19 cellular contexts compared by ENCODE assay signal in the genomic region with DNA sequence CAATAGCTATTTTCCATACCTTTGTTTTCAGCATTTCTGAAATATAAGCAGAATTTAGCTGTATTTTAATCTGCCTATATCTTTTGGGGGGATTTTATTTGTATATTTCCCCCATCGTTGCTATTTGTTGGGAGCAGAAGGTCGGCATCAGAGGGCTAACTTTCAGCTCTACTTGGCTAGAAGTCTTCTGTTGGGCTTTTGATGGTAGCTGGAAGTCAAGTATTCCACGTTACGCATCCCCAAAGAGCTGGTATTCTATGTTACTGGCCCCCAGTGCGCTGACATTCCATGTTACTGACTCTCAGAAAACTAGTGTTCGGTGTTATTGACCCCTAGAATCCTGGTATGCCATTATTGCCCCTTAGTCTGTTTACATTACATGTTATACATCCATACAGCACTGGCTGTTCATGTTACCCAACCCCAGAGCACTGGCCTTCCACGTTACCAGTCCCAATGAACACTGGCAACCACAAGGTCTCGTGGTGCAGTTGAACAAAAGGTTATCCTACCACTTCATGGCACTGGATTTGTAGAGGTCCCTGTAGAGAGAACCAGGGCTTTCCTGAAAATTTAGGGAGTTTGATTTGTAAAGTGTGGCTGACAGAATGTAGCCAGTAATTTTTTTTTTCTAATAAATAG.
A peak's percentile ranks its signal among the peaks of the same experiment; 100 is the strongest.
DNase-seq lines count a peak whose midpoint lies in the region; TF ChIP-seq lines count a peak whose summit lies in the region.
"Had no signal": no experiment of that assay in that cellular context is flagged by ENCODE, and none has a peak within 500 bp of the region (broad histone marks: within the 10 kb centered on the region; RNA-seq: fewer than 3 reads in every experiment).

No MANE protein-coding gene starts in this region.

- no peak overlapping the region for H3K4me2 ChIP-seq in PC-9

- TF ChIP-seq POLR2A in sigmoid colon (IDR thresholded peaks at IDR 0.05): no peak
- no peak for TF ChIP-seq POLR2A in vagina (IDR thresholded peaks at IDR 0.05)

- in situ Hi-C loops in KBM-7 (cut with MboI; ENCODE audit: low pct_unique_long_range_greater_than_20kb, low sequenced_read_pairs): no loop called here

- DNase-seq in PC-9 (no peak), sigmoid colon (no peak), vagina (ENCODE audit: extremely low spot score in 2 of 2) (no peak), NCI-H69 (lab: John Stamatoyannopoulos, UW) (no peak), KBM-7 (no peak), foreskin melanocyte (no peak)
- DNase-seq: BE2C; C1 segment of cervical spinal cord; CD4-positive, CD25-positive, alpha-beta regulatory T cell; CD8-positive, alpha-beta memory T cell; COR-L47; DMS 273 treated with DMSO at 0.1 percent for 48 hours; DMS53; DND-41; GOT3; H7; HFFc6 had no signal

- no peak for TF ChIP-seq EP300 in sigmoid colon (IDR thresholded peaks at IDR 0.05)

- no peaks in the 10 kb centered on the region for H3K9me3 ChIP-seq in PC-9 (ENCODE audit: insufficient read depth, low read depth)
- no peaks in the 10 kb centered on the region for H3K9me3 ChIP-seq in muscle layer of duodenum (ENCODE audit: control insufficient read depth in 1 of 2, low read length in 2 of 2)
- no peaks in the 10 kb centered on the region for H3K9me3 ChIP-seq in sigmoid colon
- no peaks in the 10 kb centered on the region for H3K9me3 ChIP-seq in vagina
- H3K9me3 ChIP-seq: BE2C had no signal

- no peak overlapping the region for H3K27ac ChIP-seq in PC-9
- H3K27ac ChIP-seq in muscle layer of duodenum (ENCODE audit: low read length): peak overlapping the region; percentile 54
- peak overlapping the region in 3 of 4 donors; percentile 54 to 70 (median 69) for H3K27ac ChIP-seq in sigmoid colon
- H3K27ac ChIP-seq in vagina: peak overlapping the region; percentile 59

- H3K27me3 ChIP-seq in PC-9 (ENCODE audit: insufficient read depth, low read depth) (no peaks in the 10 kb centered on the region), muscle layer of duodenum (ENCODE audit: low read depth, low read length) (no peaks in the 10 kb centered on the region), sigmoid colon (no peaks in the 10 kb centered on the region), vagina (no peaks in the 10 kb centered on the region)
- H3K27me3 ChIP-seq: BE2C had no signal

- no peaks in the 10 kb centered on the region; the same call in 1 of the 2 replicates for H4K20me1 ChIP-seq in PC-9 (ENCODE audit: insufficient read depth)

- no peaks in the 10 kb centered on the region for H3F3A ChIP-seq in PC-9 (ENCODE audit: insufficient read depth, low read depth)

- H3K4me3 ChIP-seq in PC-9 (no peak overlapping the region), muscle layer of duodenum (ENCODE audit: low read depth in 1 of 2, low read length in 2 of 2) (no peak overlapping the region), sigmoid colon (no peak overlapping the region), vagina (no peak overlapping the region)
- H3K4me3 ChIP-seq: GM12878 had no signal

- H3K36me3 ChIP-seq in PC-9 (ENCODE audit: low read depth) (no peaks in the 10 kb centered on the region), muscle layer of duodenum (ENCODE audit: control insufficient read depth in 1 of 2, insufficient read depth in 2 of 2, low read length in 2 of 2) (no peaks in the 10 kb centered on the region), sigmoid colon (no peaks in the 10 kb centered on the region), vagina (no peaks in the 10 kb centered on the region)
- H3K36me3 ChIP-seq: BE2C had no signal

- no TSS peak for BruUV-seq in PC-9 (replicated peaks; lab: Mats Ljungman, UMichigan)

- no peaks in the 10 kb centered on the region for H3K79me2 ChIP-seq in PC-9 (ENCODE audit: low read depth)

- 85 to 86% methylated on average over 8 of the region's 8 CpGs for WGBS in sigmoid colon, 2 donors

- H3K4me1 ChIP-seq in PC-9 (replicated peaks; ENCODE audit: insufficient read depth) (no peaks in the 10 kb centered on the region), muscle layer of duodenum (ENCODE audit: control insufficient read depth in 1 of 2, insufficient read depth in 2 of 2, low read length in 2 of 2) (no peaks in the 10 kb centered on the region), sigmoid colon (peaks cover 0 to 19% (median 9%) of the 10 kb centered on the region in 4 donors), vagina (peaks cover 8% of the 10 kb centered on the region)
- H3K4me1 ChIP-seq: BE2C had no signal

- intact Hi-C loops in PC-9 (cut with micrococcal nuclease; ENCODE audit: unreplicated experiment): no loop called here
- intact Hi-C loops in sigmoid colon (cut with DNase I): no loop called here
- intact Hi-C loops in vagina (cut with DNase I): no loop called here

- H2AFZ ChIP-seq in PC-9: peak overlapping the region; percentile 71; the same call in 1 of the 2 replicates

- H3K9me2 ChIP-seq in PC-9 (ENCODE audit: insufficient read depth): no peaks in the 10 kb centered on the region

- POLR2A ChIA-PET in PC-9 (lab: Charles Lee; ENCODE audit: unreplicated experiment): no interaction called here

- CTCF ChIA-PET in PC-9 (lab: Charles Lee): no interaction called here

- TF ChIP-seq CTCF in PC-9 (conservative IDR thresholded peaks at IDR 0.05) (no peak), sigmoid colon (IDR thresholded peaks at IDR 0.05) (no peak), vagina (IDR thresholded peaks at IDR 0.05) (no peak)
